ENCODE assay signal across 1 cellular context in genomic region chr1:111441573-111442192, GRCh38.
TF ChIP-seq lines count a peak whose summit lies in the region.

No MANE protein-coding gene starts in this region.

TF ChIP-seq in H1, 55 proteins besides CTCF, POLR2A, EP300 and RAD21:
- TF ChIP-seq EZH2 (IDR thresholded peaks at IDR 0.05; ENCODE audit: low read depth, low read length, severe bottlenecking), result no peak
- no peak for TF ChIP-seq SP1 (IDR thresholded peaks at IDR 0.05; ENCODE audit: low read depth, low read length)
- TF ChIP-seq CHD2 (IDR thresholded peaks at IDR 0.05; ENCODE audit: low read length), result 0 out of 2 replicates have a peak, but pooled peaks have one; percentile 25
- no peak for TF ChIP-seq HDAC2 (IDR thresholded peaks at IDR 0.05; ENCODE audit: borderline replicate concordance in 1 of 2, low read depth in 2 of 2, low read length in 2 of 2)
